28 cellular contexts compared by ENCODE assay signal in genomic region chr13:112718318-112718717, GRCh38.
"Had no signal": no experiment of that assay in that cellular context is flagged by ENCODE, and none has a peak within 500 bp of the region (broad histone marks: within the 10 kb centered on the region; RNA-seq: fewer than 3 reads in every experiment).

No MANE protein-coding gene starts in this region.

- H3K4me3 ChIP-seq: coronary artery, dorsolateral prefrontal cortex, gastrocnemius medialis, hepatocyte, lower lobe of right lung, mucosa of descending colon, thoracic aorta, upper lobe of right lung had no signal

- H3K36me3 Mint-ChIP-seq: natural killer cell treated with Interleukin-12 subunit alpha and Interleukin-12 subunit beta and Interleukin-15 and Interleukin-18, amount 100 ng/mL, for 72 hours; stimulated activated effector memory CD8-positive, alpha-beta T cell treated with anti-CD3 and anti-CD28 coated beads, Interleukin-12 subunit alpha, Interleukin-12 subunit beta, amount 100 ng/mL, for 72 hours had no signal

- H3K27me3 Mint-ChIP-seq: activated CD8-positive, alpha-beta T cell treated with anti-CD3 and anti-CD28 coated beads for 36 hours; activated T-helper 17 cell treated with anti-CD3 and anti-CD28 coated beads, Interleukin-2, amount 50 U/mL, for 72 hours; natural killer cell treated with Interleukin-12 subunit alpha and Interleukin-12 subunit beta and Interleukin-15 and Interleukin-18, amount 100 ng/mL, for 72 hours; stimulated activated naive CD8-positive, alpha-beta T cell treated with anti-CD3 and anti-CD28 coated beads, Interleukin-15, Interleukin-2, amounts not matched to agents 100 ng/mL and 50 ng/mL, for 24 hours; T-helper 17 cell had no signal

- DNase-seq: activated CD4-positive, alpha-beta T cell treated with anti-CD3 and anti-CD28 coated beads, Interleukin-2, amount 50 U/mL, for 1 hour; activated CD8-positive, alpha-beta T cell treated with anti-CD3 and anti-CD28 coated beads for 36 hours; activated gamma-delta T cell treated with Interleukin-2 at 50 U/mL for 16 hours; activated naive CD4-positive, alpha-beta T cell treated with anti-CD3 and anti-CD28 coated beads, Interleukin-2, amount 50 U/mL, for 16 hours; activated T-cell treated with anti-CD3 and anti-CD28 coated beads, Interleukin-2, amount 50 U/mL, for 4 hours; amniotic stem cell; brain microvascular endothelial cell; effector memory CD4-positive, alpha-beta T cell; erythroblast; gastrocnemius medialis; glutamatergic neuron; left cardiac atrium; lower lobe of right lung; mesenchymal stem cell; mucosa of descending colon; right cardiac atrium; stimulated activated CD4-positive, alpha-beta T cell treated with anti-CD3 and anti-CD28 coated beads, Interleukin-4, amount 100 ng/mL, for 24 hours; T-helper 17 cell; T1000 had no signal

- H3K4me3 Mint-ChIP-seq: activated CD8-positive, alpha-beta T cell treated with anti-CD3 and anti-CD28 coated beads for 36 hours; activated T-cell treated with anti-CD3 and anti-CD28 coated beads, Interleukin-2, amount 50 U/mL, for 4 hours; activated T-helper 17 cell treated with anti-CD3 and anti-CD28 coated beads, Interleukin-2, amount 50 U/mL, for 72 hours; natural killer cell treated with Interleukin-12 subunit alpha and Interleukin-12 subunit beta and Interleukin-15 and Interleukin-18, amount 100 ng/mL, for 72 hours; stimulated activated effector memory CD8-positive, alpha-beta T cell treated with anti-CD3 and anti-CD28 coated beads, Interleukin-12 subunit alpha, Interleukin-12 subunit beta, amount 100 ng/mL, for 72 hours; stimulated activated naive CD8-positive, alpha-beta T cell treated with anti-CD3 and anti-CD28 coated beads, Interleukin-15, Interleukin-2, amounts not matched to agents 100 ng/mL and 50 ng/mL, for 24 hours; T-helper 17 cell had no signal

- H3K4me1 ChIP-seq: gastrocnemius medialis had no signal

- H3K27ac ChIP-seq: brain microvascular endothelial cell, coronary artery, dorsolateral prefrontal cortex, gastrocnemius medialis, lower lobe of right lung, thoracic aorta, upper lobe of right lung had no signal

- H3K27me3 ChIP-seq: brain microvascular endothelial cell, dorsolateral prefrontal cortex, gastrocnemius medialis, hepatocyte, upper lobe of right lung had no signal

- H3K9me3 ChIP-seq: gastrocnemius medialis, lower lobe of right lung, mucosa of descending colon, thoracic aorta, upper lobe of right lung had no signal

- H3K27ac Mint-ChIP-seq: activated CD8-positive, alpha-beta T cell treated with anti-CD3 and anti-CD28 coated beads for 36 hours; activated T-helper 17 cell treated with anti-CD3 and anti-CD28 coated beads, Interleukin-2, amount 50 U/mL, for 72 hours; natural killer cell treated with Interleukin-12 subunit alpha and Interleukin-12 subunit beta and Interleukin-15 and Interleukin-18, amount 100 ng/mL, for 72 hours; stimulated activated effector memory CD8-positive, alpha-beta T cell treated with anti-CD3 and anti-CD28 coated beads, Interleukin-12 subunit alpha, Interleukin-12 subunit beta, amount 100 ng/mL, for 72 hours; stimulated activated naive CD8-positive, alpha-beta T cell treated with anti-CD3 and anti-CD28 coated beads, Interleukin-15, Interleukin-2, amounts not matched to agents 100 ng/mL and 50 ng/mL, for 24 hours; T-helper 17 cell had no signal

- H3K9me3 Mint-ChIP-seq: activated CD8-positive, alpha-beta T cell treated with anti-CD3 and anti-CD28 coated beads for 36 hours; activated T-cell treated with anti-CD3 and anti-CD28 coated beads, Interleukin-2, amount 50 U/mL, for 4 hours; activated T-helper 17 cell treated with anti-CD3 and anti-CD28 coated beads, Interleukin-2, amount 50 U/mL, for 72 hours; natural killer cell treated with Interleukin-12 subunit alpha and Interleukin-12 subunit beta and Interleukin-15 and Interleukin-18, amount 100 ng/mL, for 72 hours; stimulated activated effector memory CD8-positive, alpha-beta T cell treated with anti-CD3 and anti-CD28 coated beads, Interleukin-12 subunit alpha, Interleukin-12 subunit beta, amount 100 ng/mL, for 72 hours; stimulated activated naive CD8-positive, alpha-beta T cell treated with anti-CD3 and anti-CD28 coated beads, Interleukin-15, Interleukin-2, amounts not matched to agents 100 ng/mL and 50 ng/mL, for 24 hours had no signal

- ATAC-seq: activated CD8-positive, alpha-beta T cell treated with anti-CD3 and anti-CD28 coated beads for 36 hours; activated T-cell treated with anti-CD3 and anti-CD28 coated beads, Interleukin-2, amount 50 U/mL, for 4 hours; activated T-helper 17 cell treated with anti-CD3 and anti-CD28 coated beads, Interleukin-2, amount 50 U/mL, for 72 hours; gastrocnemius medialis; left cardiac atrium; lower lobe of right lung; mucosa of descending colon; natural killer cell treated with Interleukin-12 subunit alpha and Interleukin-12 subunit beta and Interleukin-15 and Interleukin-18, amount 100 ng/mL, for 72 hours; right cardiac atrium; stimulated activated effector memory CD8-positive, alpha-beta T cell treated with anti-CD3 and anti-CD28 coated beads, Interleukin-12 subunit alpha, Interleukin-12 subunit beta, amount 100 ng/mL, for 72 hours; T-helper 17 cell; upper lobe of right lung had no signal

- H3K36me3 ChIP-seq: brain microvascular endothelial cell, gastrocnemius medialis, thoracic aorta, upper lobe of right lung had no signal
